In the genomic region with DNA sequence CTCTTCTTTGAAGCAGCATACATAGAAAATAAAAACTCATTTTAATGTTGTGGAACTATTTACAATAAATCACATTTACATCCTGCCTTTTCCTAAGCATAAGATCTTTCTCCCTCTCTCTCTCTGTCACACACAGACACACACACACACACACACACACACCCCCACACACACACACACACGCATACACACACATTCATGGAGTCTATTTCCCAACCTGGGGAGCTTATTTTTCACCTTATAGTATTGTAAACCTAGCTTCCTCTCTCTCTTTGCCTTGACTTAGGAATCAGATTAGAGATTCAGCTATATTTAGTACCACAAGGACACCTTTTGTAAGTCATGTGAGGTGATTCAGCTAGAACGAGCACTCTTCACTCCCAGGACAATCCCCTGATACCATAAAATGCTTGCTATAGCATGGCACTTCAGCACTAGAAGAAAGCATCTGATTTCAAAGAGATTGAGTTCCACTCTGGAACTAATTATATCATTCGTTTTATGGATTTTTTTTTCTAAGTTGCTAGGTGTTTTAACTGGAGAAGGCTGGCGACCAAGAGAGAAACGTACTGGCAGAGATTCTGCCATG, we compare ENCODE assay signal across 20 cellular contexts. TPM values are rescaled to one million over a fixed set of nuclear protein-coding genes. Genes with fewer than 3 reads are reported as not detected.
DNase-seq lines count a peak whose midpoint lies in the region; ATAC-seq and TF ChIP-seq lines count a peak whose summit lies in the region.
"Had no signal": no experiment of that assay in that cellular context is flagged by ENCODE, and none has a peak within 500 bp of the region (broad histone marks: within the 10 kb centered on the region; RNA-seq: fewer than 3 reads in every experiment).

No MANE protein-coding gene starts in this region.

- H3K36me3 Mint-ChIP-seq in glutamatergic neuron (ENCODE audit: unreplicated experiment) = no peaks in the 10 kb centered on the region
- no peaks in the 10 kb centered on the region for H3K36me3 Mint-ChIP-seq in activated T-helper 1 cell treated with anti-CD3 and anti-CD28 coated beads, Interleukin-12 subunit alpha, Interleukin-12 subunit beta, Interleukin-2, Interleukin-4 antibody, amounts not matched to agents 30 ng/mL and 10 ng/mL and 1 ng/mL, durations not matched to agents 14 hours and 24 hours and 36 hours (ENCODE audit: low read depth)
- H3K36me3 Mint-ChIP-seq: activated naive CD8-positive, alpha-beta T cell treated with anti-CD3 and anti-CD28 coated beads, Interleukin-2, amount 10 ng/mL, durations not matched to agents 7 days and 5 days; memory B cell; T-cell had no signal

- H3K27me3 Mint-ChIP-seq in glutamatergic neuron (ENCODE audit: unreplicated experiment) = no peaks in the 10 kb centered on the region
- H3K27me3 Mint-ChIP-seq in activated T-helper 1 cell treated with anti-CD3 and anti-CD28 coated beads, Interleukin-12 subunit alpha, Interleukin-12 subunit beta, Interleukin-2, Interleukin-4 antibody, amounts not matched to agents 30 ng/mL and 10 ng/mL and 1 ng/mL, durations not matched to agents 14 hours and 24 hours and 36 hours (ENCODE audit: insufficient read depth) = peaks cover 27% of the 10 kb centered on the region

- TF ChIP-seq CTCF in glutamatergic neuron (IDR thresholded peaks at IDR 0.05; ENCODE audit: partially characterized antibody, unreplicated experiment) = no peak

- H3K27ac Mint-ChIP-seq in glutamatergic neuron (ENCODE audit: unreplicated experiment) = peak overlapping the region; percentile 53
- no peak overlapping the region for H3K27ac Mint-ChIP-seq in activated T-helper 1 cell treated with anti-CD3 and anti-CD28 coated beads, Interleukin-12 subunit alpha, Interleukin-12 subunit beta, Interleukin-2, Interleukin-4 antibody, amounts not matched to agents 30 ng/mL and 10 ng/mL and 1 ng/mL, durations not matched to agents 14 hours and 24 hours and 36 hours
- H3K27ac Mint-ChIP-seq: activated naive CD8-positive, alpha-beta T cell treated with anti-CD3 and anti-CD28 coated beads, Interleukin-2, amount 10 ng/mL, durations not matched to agents 7 days and 5 days; memory B cell; T-cell had no signal

- H3K4me3 Mint-ChIP-seq in glutamatergic neuron (ENCODE audit: unreplicated experiment) = peak overlapping the region; percentile 30
- no peak overlapping the region for H3K4me3 Mint-ChIP-seq in activated T-helper 1 cell treated with anti-CD3 and anti-CD28 coated beads, Interleukin-12 subunit alpha, Interleukin-12 subunit beta, Interleukin-2, Interleukin-4 antibody, amounts not matched to agents 30 ng/mL and 10 ng/mL and 1 ng/mL, durations not matched to agents 14 hours and 24 hours and 36 hours
- H3K4me3 Mint-ChIP-seq: activated naive CD8-positive, alpha-beta T cell treated with anti-CD3 and anti-CD28 coated beads, Interleukin-2, amount 10 ng/mL, durations not matched to agents 7 days and 5 days; memory B cell; T-cell had no signal

- H3K9me3 Mint-ChIP-seq in glutamatergic neuron (ENCODE audit: unreplicated experiment) = peaks cover 3% of the 10 kb centered on the region
- no peaks in the 10 kb centered on the region for H3K9me3 Mint-ChIP-seq in activated T-helper 1 cell treated with anti-CD3 and anti-CD28 coated beads, Interleukin-12 subunit alpha, Interleukin-12 subunit beta, Interleukin-2, Interleukin-4 antibody, amounts not matched to agents 30 ng/mL and 10 ng/mL and 1 ng/mL, durations not matched to agents 14 hours and 24 hours and 36 hours
- H3K9me3 Mint-ChIP-seq: activated naive CD8-positive, alpha-beta T cell treated with anti-CD3 and anti-CD28 coated beads, Interleukin-2, amount 10 ng/mL, durations not matched to agents 7 days and 5 days; memory B cell; T-cell had no signal

- peak; percentile 91 for DNase-seq in DMS79 (lab: John Stamatoyannopoulos, UW)
- peak; percentile 81 for DNase-seq in NCI-H1092 treated with DMSO at 0.1 percent for 48 hours (lab: John Stamatoyannopoulos, UW)
- peak; percentile 45 for DNase-seq in NCI-H2171 (lab: John Stamatoyannopoulos, UW)
- DNase-seq in glutamatergic neuron = no peak
- no peak for DNase-seq in NCI-H146 (lab: John Stamatoyannopoulos, UW)
- no peak for DNase-seq in activated T-helper 1 cell treated with anti-CD3 and anti-CD28 coated beads, Interleukin-12 subunit alpha, Interleukin-12 subunit beta, Interleukin-2, Interleukin-4 antibody, amounts not matched to agents 30 ng/mL and 10 ng/mL and 1 ng/mL, durations not matched to agents 14 hours and 24 hours and 36 hours (ENCODE audit: low spot score)
- DNase-seq: ACHN; activated CD4-positive, alpha-beta T cell treated with anti-CD3 and anti-CD28 coated beads for 48 hours; activated naive CD8-positive, alpha-beta T cell treated with anti-CD3 and anti-CD28 coated beads, Interleukin-2, amount 10 ng/mL, durations not matched to agents 7 days and 5 days; Calu3; effector CD8-positive, alpha-beta T cell; GDM1; GOT3; posterior cingulate gyrus; Right ventricle myocardium superior; stimulated activated naive CD4-positive, alpha-beta T cell; T-cell had no signal

- no peak for ATAC-seq in GM21825 (IDR thresholded peaks at IDR 0.05; ENCODE audit: unreplicated experiment)
- ATAC-seq in HG02642 (IDR thresholded peaks at IDR 0.05; ENCODE audit: poor library complexity, unreplicated experiment) = no peak
- ATAC-seq: T-cell had no signal

- intact Hi-C loops in activated T-helper 1 cell treated with anti-CD3 and anti-CD28 coated beads, Interleukin-12 subunit alpha, Interleukin-12 subunit beta, Interleukin-2, Interleukin-4 antibody, amounts not matched to agents 30 ng/mL and 10 ng/mL and 1 ng/mL, durations not matched to agents 14 hours and 24 hours and 36 hours (cut with micrococcal nuclease) = loop anchor here (10.0 kb wide), 1 partner anchor 533 kb away; a partner anchor contains a TSS

- peaks cover 42% of the 10 kb centered on the region for H3K4me1 Mint-ChIP-seq in glutamatergic neuron (ENCODE audit: low read depth, unreplicated experiment)
- H3K4me1 Mint-ChIP-seq in activated T-helper 1 cell treated with anti-CD3 and anti-CD28 coated beads, Interleukin-12 subunit alpha, Interleukin-12 subunit beta, Interleukin-2, Interleukin-4 antibody, amounts not matched to agents 30 ng/mL and 10 ng/mL and 1 ng/mL, durations not matched to agents 14 hours and 24 hours and 36 hours (ENCODE audit: low read depth) = peaks cover 5% of the 10 kb centered on the region

RNA-seq across cellular contexts. Expression of a gene that starts 23.6 kb away (rescaled TPM):
- not detected for total RNA-seq in glutamatergic neuron (ENCODE audit: unreplicated experiment)
- total RNA-seq in activated T-helper 1 cell treated with anti-CD3 and anti-CD28 coated beads, Interleukin-12 subunit alpha, Interleukin-12 subunit beta, Interleukin-2, Interleukin-4 antibody, amounts not matched to agents 30 ng/mL and 10 ng/mL and 1 ng/mL, durations not matched to agents 14 hours and 24 hours and 36 hours = 0.26 and 0.56 TPM in 2 replicates

Comparison
In these comparisons a context has a peak if more than half of its experiments do, and no peak if none do; other contexts are left out.
1. DNase-seq: peak in DMS79 (single experiment), NCI-H1092 treated with DMSO at 0.1 percent for 48 hours (single experiment) and NCI-H2171 (single experiment); none in glutamatergic neuron (single experiment), NCI-H146 (single experiment) and activated T-helper 1 cell treated with anti-CD3 and anti-CD28 coated beads, Interleukin-12 subunit alpha, Interleukin-12 subunit beta, Interleukin-2, Interleukin-4 antibody, amounts not matched to agents 30 ng/mL and 10 ng/mL and 1 ng/mL, durations not matched to agents 14 hours and 24 hours and 36 hours (single experiment).